In genomic region chr16:82947675-82948074, GRCh38 we compare ENCODE assay signal across 24 cellular contexts.
"Had no signal": no experiment of that assay in that cellular context is flagged by ENCODE, and none has a peak within 500 bp of the region (broad histone marks: within the 10 kb centered on the region; RNA-seq: fewer than 3 reads in every experiment).

No MANE protein-coding gene starts in this region.

- H3K27me3 ChIP-seq: colonic mucosa, dorsolateral prefrontal cortex, esophagus muscularis mucosa, esophagus squamous epithelium, foreskin keratinocyte, gastrocnemius medialis, gastroesophageal sphincter, heart left ventricle, heart right ventricle had no signal

- ATAC-seq: effector memory CD8-positive, alpha-beta T cell; esophagus mucosa; foreskin keratinocyte; gastrocnemius medialis; gastroesophageal sphincter; heart left ventricle; heart right ventricle had no signal

- DNase-seq: colonic mucosa; cortex of kidney; dermis blood vessel endothelial cell; dorsolateral prefrontal cortex; effector CD4-positive, alpha-beta T cell; effector CD8-positive, alpha-beta T cell; effector memory CD4-positive, alpha-beta T cell; effector memory CD8-positive, alpha-beta T cell; endodermal cell; erythroblast; esophagus squamous epithelium; foreskin fibroblast; foreskin keratinocyte; foreskin melanocyte; gastrocnemius medialis; glutamatergic neuron; head of caudate nucleus; heart left ventricle; heart right ventricle had no signal

- H3K9me3 ChIP-seq: colonic mucosa, esophagus muscularis mucosa, esophagus squamous epithelium, gastrocnemius medialis, gastroesophageal sphincter, heart left ventricle, heart right ventricle had no signal

- H3K36me3 ChIP-seq: colonic mucosa, esophagus muscularis mucosa, esophagus squamous epithelium, gastrocnemius medialis, gastroesophageal sphincter, heart left ventricle, heart right ventricle had no signal

- H3K27ac ChIP-seq: colonic mucosa, coronary artery, dorsolateral prefrontal cortex, epithelial cell of prostate, esophagus muscularis mucosa, esophagus squamous epithelium, foreskin keratinocyte, gastrocnemius medialis, gastroesophageal sphincter, heart left ventricle, heart right ventricle had no signal

- H3K4me3 ChIP-seq: colonic mucosa, coronary artery, dorsolateral prefrontal cortex, esophagus muscularis mucosa, esophagus squamous epithelium, gastrocnemius medialis, gastroesophageal sphincter, heart left ventricle, heart right ventricle had no signal

- H3K4me1 ChIP-seq: colonic mucosa, esophagus muscularis mucosa, esophagus squamous epithelium, foreskin keratinocyte, gastroesophageal sphincter had no signal
